10 cellular contexts compared by ENCODE assay signal in the genomic region with DNA sequence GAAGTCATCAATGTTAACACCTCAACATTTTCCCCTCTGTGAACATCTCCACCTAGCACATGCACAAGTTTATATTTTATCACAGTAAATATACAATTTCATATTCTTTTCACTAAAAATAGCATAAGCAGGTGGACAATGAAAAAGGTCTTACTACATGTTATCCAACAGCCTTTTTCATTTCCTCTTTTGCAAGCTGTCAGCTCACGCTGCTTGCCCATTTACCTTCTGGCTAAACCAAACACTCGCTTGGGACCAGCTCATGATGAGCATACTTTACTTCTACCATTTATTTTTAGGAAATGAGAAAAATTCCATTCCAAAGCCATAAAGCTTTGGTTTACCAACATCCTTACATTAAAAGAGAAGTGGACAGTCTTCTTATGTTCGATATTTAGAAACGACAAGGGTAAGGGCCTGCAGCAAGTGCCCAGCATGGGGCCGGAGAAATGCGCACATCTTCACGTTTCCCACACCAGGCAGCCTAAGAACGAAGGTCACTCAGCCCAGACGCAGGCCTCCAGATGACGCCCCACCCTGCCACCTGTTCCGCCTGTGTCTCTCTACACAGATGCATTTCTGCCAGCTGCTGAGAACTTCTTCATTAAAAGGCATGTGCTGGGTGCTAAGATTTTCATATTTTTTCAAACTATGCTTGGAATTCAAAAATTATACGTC. TPM values are rescaled to one million over a fixed set of nuclear protein-coding genes. Genes with fewer than 3 reads are reported as not detected.
A peak's percentile ranks its signal among the peaks of the same experiment; 100 is the strongest.
DNase-seq lines count a peak whose midpoint lies in the region; ATAC-seq and TF ChIP-seq lines count a peak whose summit lies in the region.
"Had no signal": no experiment of that assay in that cellular context is flagged by ENCODE, and none has a peak within 500 bp of the region (broad histone marks: within the 10 kb centered on the region; RNA-seq: fewer than 3 reads in every experiment).

No MANE protein-coding gene starts in this region.

- H2AFZ ChIP-seq in Karpas-422 (ENCODE audit: low read length): no peak overlapping the region

- 0 out of 2 replicates have a peak, but pooled peaks cover 3% of the 10 kb centered on the region for H3K79me2 ChIP-seq in Karpas-422 (ENCODE audit: low read length)

- H3K9me2 ChIP-seq in Karpas-422 (replicated peaks; ENCODE audit: insufficient read depth, low read length): no peaks in the 10 kb centered on the region

- H3K4me3 Mint-ChIP-seq in stimulated activated naive CD8-positive, alpha-beta T cell treated with anti-CD3 and anti-CD28 coated beads, Interleukin-15, Interleukin-2, amounts not matched to agents 100 ng/mL and 50 ng/mL, for 24 hours: peak overlapping the region; percentile 21

- peaks cover 33% of the 10 kb centered on the region for H3K36me3 ChIP-seq in Karpas-422 (ENCODE audit: insufficient read depth, low read length)
- H3K36me3 ChIP-seq in colonic mucosa: peaks cover 19% of the 10 kb centered on the region
- peaks cover 0 to 63% of the 10 kb centered on the region in 2 donors for H3K36me3 ChIP-seq in vagina

- H3K4me1 ChIP-seq in Karpas-422 (ENCODE audit: low read length) (peaks cover 90% of the 10 kb centered on the region), colonic mucosa (peaks cover 16% of the 10 kb centered on the region), vagina (peaks cover 40% of the 10 kb centered on the region)

- no peak for TF ChIP-seq POLR2A in vagina (IDR thresholded peaks at IDR 0.05)

- peaks cover 64% of the 10 kb centered on the region for H3K36me3 Mint-ChIP-seq in stimulated activated naive CD8-positive, alpha-beta T cell treated with anti-CD3 and anti-CD28 coated beads, Interleukin-15, Interleukin-2, amounts not matched to agents 100 ng/mL and 50 ng/mL, for 24 hours (ENCODE audit: low read depth)

- peak overlapping the region; percentile 97 for H3K27ac ChIP-seq in Karpas-422 (ENCODE audit: low read length)
- peak overlapping the region; percentile 25 for H3K27ac ChIP-seq in colonic mucosa
- H3K27ac ChIP-seq in vagina: peak overlapping the region; percentile 25

- intact Hi-C loops in colonic mucosa (cut with DNase I): no loop called here
- intact Hi-C loops in vagina (cut with DNase I): no loop called here

- TF ChIP-seq CTCF in colonic mucosa (IDR thresholded peaks at IDR 0.05) (no peak), vagina (IDR thresholded peaks at IDR 0.05) (no peak)

- peaks cover 63% of the 10 kb centered on the region for H3K4me1 Mint-ChIP-seq in stimulated activated naive CD8-positive, alpha-beta T cell treated with anti-CD3 and anti-CD28 coated beads, Interleukin-15, Interleukin-2, amounts not matched to agents 100 ng/mL and 50 ng/mL, for 24 hours (ENCODE audit: low read depth)

- H3K4me2 ChIP-seq in Karpas-422 (ENCODE audit: low read depth, low read length, poor library complexity, severe bottlenecking): peak overlapping the region; percentile 66

- H4K20me1 ChIP-seq in Karpas-422 (ENCODE audit: insufficient read depth, low read depth, low read length): peaks cover 30% of the 10 kb centered on the region

- H3K9me3 ChIP-seq in Karpas-422 (ENCODE audit: low read length): no peaks in the 10 kb centered on the region
- no peaks in the 10 kb centered on the region for H3K9me3 ChIP-seq in colonic mucosa
- H3K9me3 ChIP-seq in vagina: no peaks in the 10 kb centered on the region
- H3K9me3 ChIP-seq: thyroid gland had no signal

- H3K9me3 Mint-ChIP-seq in stimulated activated naive CD8-positive, alpha-beta T cell treated with anti-CD3 and anti-CD28 coated beads, Interleukin-15, Interleukin-2, amounts not matched to agents 100 ng/mL and 50 ng/mL, for 24 hours: no peaks in the 10 kb centered on the region

- H3K9ac ChIP-seq in Karpas-422 (ENCODE audit: low read length) (peak overlapping the region; percentile 45), colonic mucosa (ENCODE audit: low read depth in 2 of 2, low read length in 2 of 2) (no peak overlapping the region)

- no peaks in the 10 kb centered on the region for H3K27me3 Mint-ChIP-seq in stimulated activated naive CD8-positive, alpha-beta T cell treated with anti-CD3 and anti-CD28 coated beads, Interleukin-15, Interleukin-2, amounts not matched to agents 100 ng/mL and 50 ng/mL, for 24 hours

- no peak for DNase-seq in stimulated activated naive CD8-positive, alpha-beta T cell treated with anti-CD3 and anti-CD28 coated beads, Interleukin-15, Interleukin-2, amounts not matched to agents 100 U/mL and 50 U/mL, for 24 hours
- DNase-seq in Karpas-422 (peak; percentile 89), colonic mucosa (peak; percentile 71), vagina (ENCODE audit: extremely low spot score in 2 of 2) (no peak), COLO829 (ENCODE audit: low spot score) (no peak), NCI-H526 treated with DMSO at 0.1 percent for 48 hours (lab: John Stamatoyannopoulos, UW) (no peak), D341Med (ENCODE audit: low spot score) (no peak)
- DNase-seq: GDM1 had no signal

- H3K4me3 ChIP-seq in Karpas-422 (ENCODE audit: low read length) (peak overlapping the region; percentile 48), colonic mucosa (no peak overlapping the region), vagina (no peak overlapping the region)
- H3K4me3 ChIP-seq: thyroid gland had no signal

- no peaks in the 10 kb centered on the region for H3K27me3 ChIP-seq in Karpas-422 (ENCODE audit: low read length)
- H3K27me3 ChIP-seq in colonic mucosa: no peaks in the 10 kb centered on the region
- no peaks in the 10 kb centered on the region for H3K27me3 ChIP-seq in vagina
- H3K27me3 ChIP-seq: thyroid gland had no signal

- H3K27ac Mint-ChIP-seq in stimulated activated naive CD8-positive, alpha-beta T cell treated with anti-CD3 and anti-CD28 coated beads, Interleukin-15, Interleukin-2, amounts not matched to agents 100 ng/mL and 50 ng/mL, for 24 hours: peak overlapping the region; percentile 84

- no peak for ATAC-seq in stimulated activated naive CD8-positive, alpha-beta T cell treated with anti-CD3 and anti-CD28 coated beads, Interleukin-15, Interleukin-2, amounts not matched to agents 100 U/mL and 50 U/mL, for 24 hours

RNA-seq across cellular contexts. Expression of a gene that starts 13.9 kb away (rescaled TPM):
- total RNA-seq in Karpas-422 (2014; rRNA removed; shearing (Covaris generic); ENCODE audit: low replicate concordance): 27.4 and 34.2 TPM in 2 replicates
- total RNA-seq in colonic mucosa (1 to 10 TPM; 2.4 to 5.6 TPM), vagina (23.1 TPM)

Comparison
In these comparisons a context has a peak if more than half of its experiments do, and no peak if none do; other contexts are left out.
1. DNase-seq: peak in Karpas-422 (single experiment) and colonic mucosa (single experiment); none in stimulated activated naive CD8-positive, alpha-beta T cell treated with anti-CD3 and anti-CD28 coated beads, Interleukin-15, Interleukin-2, amounts not matched to agents 100 U/mL and 50 U/mL, for 24 hours (single experiment), vagina (0 of 2), COLO829 (single experiment), NCI-H526 treated with DMSO at 0.1 percent for 48 hours (single experiment) and D341Med (single experiment).
2. H3K27ac ChIP-seq: peak in every context shown above with its lines; median percentile 97 in Karpas-422; 25 in colonic mucosa; 25 in vagina.